In the genomic region with DNA sequence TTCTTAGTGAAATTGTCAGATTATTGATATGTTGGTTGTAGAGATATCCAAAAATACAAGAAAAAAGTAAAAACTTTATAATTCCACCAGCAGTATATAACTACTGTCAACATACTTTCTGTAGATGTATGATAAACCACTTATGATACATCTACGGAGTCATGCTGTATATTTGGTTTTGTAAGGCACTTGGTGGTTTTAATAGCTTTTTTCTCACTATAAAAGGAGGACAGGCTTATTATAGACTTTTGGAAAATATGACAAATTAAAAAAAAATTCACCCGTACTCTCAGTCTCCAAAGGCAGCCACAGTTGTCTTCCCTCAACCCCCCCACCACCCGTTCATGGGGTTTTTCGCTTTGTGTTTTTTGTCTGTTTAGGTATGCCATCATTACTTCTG, we compare ENCODE assay signal across 13 cellular contexts. TPM values are rescaled to one million over a fixed set of nuclear protein-coding genes. Genes with fewer than 3 reads are reported as not detected.
DNase-seq lines count a peak whose midpoint lies in the region; ATAC-seq, FAIRE-seq and TF ChIP-seq lines count a peak whose summit lies in the region.
"Had no signal": no experiment of that assay in that cellular context is flagged by ENCODE, and none has a peak within 500 bp of the region (broad histone marks: within the 10 kb centered on the region; RNA-seq: fewer than 3 reads in every experiment).

No MANE protein-coding gene starts in this region.

- H3K4me3 Mint-ChIP-seq in activated T-helper 2 cell treated with anti-CD3 and anti-CD28 coated beads, Interferon-gamma antibody, Interleukin-2, Interleukin-4, amounts not matched to agents 10 μg/mL and 5 μg/mL and 100 μg/mL, durations not matched to agents 14 hours and 24 hours and 36 hours (ENCODE audit: low read depth): peak overlapping the region; percentile 80

- H3K36me3 Mint-ChIP-seq in activated T-helper 2 cell treated with anti-CD3 and anti-CD28 coated beads, Interferon-gamma antibody, Interleukin-2, Interleukin-4, amounts not matched to agents 10 μg/mL and 5 μg/mL and 100 μg/mL, durations not matched to agents 14 hours and 24 hours and 36 hours (ENCODE audit: low read depth): no peaks in the 10 kb centered on the region

- in situ Hi-C loops in HepG2 (cut with HindIII; ENCODE audit: extremely low pct_ligation_motif_present, low pct_unique_long_range_greater_than_20kb): no loop called here

- H3K36me3 ChIP-seq in HepG2 (replicated peaks in 1 of 2; ENCODE audit: control insufficient read depth in 1 of 2, insufficient read depth in 2 of 2, low read length in 2 of 2) (no peaks in the 10 kb centered on the region; a peak in 1 of 5 replicates), stomach smooth muscle (ENCODE audit: control insufficient read depth in 2 of 2, insufficient read depth in 2 of 2, low read length in 2 of 2) (no peaks in the 10 kb centered on the region)

- H3K9ac ChIP-seq in HepG2 (ENCODE audit: insufficient read depth, low read depth, low read length) (peak overlapping the region; percentile 82; the same call in 1 of the 2 replicates), stomach smooth muscle (ENCODE audit: low read length in 2 of 2) (peak overlapping the region in 1 of 2 donors; percentile 95)

- peaks cover 83% of the 10 kb centered on the region for H3K79me2 ChIP-seq in HepG2 (ENCODE audit: insufficient read depth, low read length)

- CTCF ChIA-PET in HepG2 (lab: Yijun Ruan, JAX; ENCODE audit: low intra/inter-chr PET ratio, low total read pairs): no interaction called here

- WGBS in HepG2 (ENCODE audit: low lambda C conversion rate): 95% methylated on average over 4 of the region's 4 CpGs

- H3K4me2 ChIP-seq in HepG2 (ENCODE audit: low read depth, low read length): peak overlapping the region; percentile 98

- no TSS peak for BruUV-seq in HepG2 (replicated peaks; lab: Mats Ljungman, UMichigan)

- no peaks in the 10 kb centered on the region for H3K9me3 Mint-ChIP-seq in activated T-helper 2 cell treated with anti-CD3 and anti-CD28 coated beads, Interferon-gamma antibody, Interleukin-2, Interleukin-4, amounts not matched to agents 10 μg/mL and 5 μg/mL and 100 μg/mL, durations not matched to agents 14 hours and 24 hours and 36 hours

- no peaks in the 10 kb centered on the region for H3K27me3 Mint-ChIP-seq in activated T-helper 2 cell treated with anti-CD3 and anti-CD28 coated beads, Interferon-gamma antibody, Interleukin-2, Interleukin-4, amounts not matched to agents 10 μg/mL and 5 μg/mL and 100 μg/mL, durations not matched to agents 14 hours and 24 hours and 36 hours (ENCODE audit: low read depth)

- H3K27me3 ChIP-seq in HepG2 (ENCODE audit: control insufficient read depth in 1 of 2, insufficient read depth in 2 of 2, low read length in 2 of 2): no peaks in the 10 kb centered on the region; a peak in 1 of 5 replicates
- no peaks in the 10 kb centered on the region for H3K27me3 ChIP-seq in stomach smooth muscle (ENCODE audit: control insufficient read depth in 1 of 2, insufficient read depth in 2 of 2, low read length in 2 of 2)

- peak; percentile 22 to 53 for ATAC-seq in activated CD4-positive, CD25-positive, alpha-beta regulatory T cell treated with anti-CD3 and anti-CD28 coated beads, Interleukin-2, amount 50 U/mL, for 24 hours
- ATAC-seq in HepG2 (no peak), GM21526 (IDR thresholded peaks at IDR 0.05; ENCODE audit: low FRiP score, unreplicated experiment) (no peak)

- no peak overlapping the region for H3K27ac Mint-ChIP-seq in activated T-helper 2 cell treated with anti-CD3 and anti-CD28 coated beads, Interferon-gamma antibody, Interleukin-2, Interleukin-4, amounts not matched to agents 10 μg/mL and 5 μg/mL and 100 μg/mL, durations not matched to agents 14 hours and 24 hours and 36 hours

- no peak for TF ChIP-seq RAD21 in HepG2 (CRISPR knock-in tag; IDR thresholded peaks at IDR 0.05)

- H3K4me1 Mint-ChIP-seq in activated T-helper 2 cell treated with anti-CD3 and anti-CD28 coated beads, Interferon-gamma antibody, Interleukin-2, Interleukin-4, amounts not matched to agents 10 μg/mL and 5 μg/mL and 100 μg/mL, durations not matched to agents 14 hours and 24 hours and 36 hours (ENCODE audit: low read depth): peaks cover 54% of the 10 kb centered on the region

- FAIRE-seq in HepG2 (lab: Jason Lieb, UNC): no peak

- TF ChIP-seq POLR2A in HepG2 (IDR thresholded peaks at IDR 0.05; ENCODE audit: insufficient read depth in 1 of 2, low read depth in 2 of 2, low read length in 2 of 2): no peak

- no peak for DNase-seq in activated CD4-positive, CD25-positive, alpha-beta regulatory T cell (lab: John Stamatoyannopoulos, UW)
- DNase-seq in activated T-helper 2 cell treated with anti-CD3 and anti-CD28 coated beads, Interferon-gamma antibody, Interleukin-2, Interleukin-4, amounts not matched to agents 10 μg/mL and 5 μg/mL and 100 μg/mL, durations not matched to agents 14 hours and 24 hours and 36 hours (ENCODE audit: low spot score): no peak
- DNase-seq in HepG2 (ENCODE audit: low spot score): no peak
- DNase-seq in anterior cingulate cortex (lab: John Stamatoyannopoulos, UW): no peak
- DNase-seq in GM19238 (ENCODE audit: insufficient read length, low spot score): no peak
- DNase-seq: ACHN; activated CD8-positive, alpha-beta memory T cell treated with anti-CD3 and anti-CD28 coated beads, Interleukin-2, amount 50 U/mL, for 4 hours; NCI-H1694 treated with DMSO at 0.1 percent for 48 hours; RPMI8226 had no signal

- POLR2A ChIA-PET in HepG2 (lab: Yijun Ruan, JAX): interaction anchor here (1.1 to 3.9 kb wide), 4 partner anchors 10 to 140 kb away, joined by 3 to 45 read pairs (median 26); partner anchors contain the start of genes RAI1 and SREBF1

- H4K20me1 ChIP-seq in HepG2 (ENCODE audit: insufficient read depth, low read length): peaks cover 27% of the 10 kb centered on the region; the same call in 1 of the 2 replicates

- H3K4me3 ChIP-seq in HepG2 (replicated peaks in 1 of 3; ENCODE audit: insufficient read depth in 1 of 3, low read depth in 2 of 3, low read length in 3 of 3): peak overlapping the region in 1 of 3 experiments; percentile 87; a peak in 1 of 6 replicates
- H3K4me3 ChIP-seq in stomach smooth muscle (ENCODE audit: low read length in 2 of 2): peak overlapping the region in 1 of 2 donors; percentile 83
- H3K4me3 ChIP-seq: lung had no signal

- intact Hi-C loops in activated T-helper 2 cell treated with anti-CD3 and anti-CD28 coated beads, Interferon-gamma antibody, Interleukin-2, Interleukin-4, amounts not matched to agents 10 μg/mL and 5 μg/mL and 100 μg/mL, durations not matched to agents 14 hours and 24 hours and 36 hours (cut with micrococcal nuclease): loop anchor here (5.0 kb wide), 1 partner anchor 86 kb away; no protein-coding TSS in a partner anchor
- intact Hi-C loops in HepG2 (cut with micrococcal nuclease; ENCODE audit: unreplicated experiment): no loop called here

- H2AFZ ChIP-seq in HepG2 (ENCODE audit: low read length): no peak overlapping the region

- H3K9me3 ChIP-seq in HepG2 (ENCODE audit: low read length) (no peaks in the 10 kb centered on the region), stomach smooth muscle (ENCODE audit: control insufficient read depth in 2 of 2, low read length in 2 of 2) (no peaks in the 10 kb centered on the region)

- H3K27ac ChIP-seq in HepG2 (ENCODE audit: extremely low read length, insufficient read depth, low read length): peak overlapping the region; percentile 93
- H3K27ac ChIP-seq in stomach smooth muscle (ENCODE audit: low read length): peak overlapping the region; percentile 95

- TF ChIP-seq EP300 in HepG2 (IDR thresholded peaks at IDR 0.05; ENCODE audit: low read depth in 2 of 2, low read length in 2 of 2) (no peak), HepG2 (CRISPR knock-in tag; IDR thresholded peaks at IDR 0.05; ENCODE audit: borderline replicate concordance) (no peak)

- TF ChIP-seq CTCF in HepG2 (CRISPR knock-in tag; IDR thresholded peaks at IDR 0.05): no peak

- H3K4me1 ChIP-seq in HepG2 (ENCODE audit: insufficient read depth, low read length): peaks cover 59% of the 10 kb centered on the region
- H3K4me1 ChIP-seq in stomach smooth muscle (ENCODE audit: control insufficient read depth, insufficient read depth, low read length): peaks cover 94% of the 10 kb centered on the region

TF ChIP-seq in HepG2, 621 proteins besides CTCF, POLR2A, EP300 and RAD21 (continues in another document):
- TF ChIP-seq GFI1 (CRISPR knock-in tag; IDR thresholded peaks at IDR 0.05; ENCODE audit: borderline replicate concordance): no peak
- no peak for TF ChIP-seq KDM5B (CRISPR knock-in tag; IDR thresholded peaks at IDR 0.05; ENCODE audit: borderline replicate concordance)
- no peak for TF ChIP-seq ZC3H4 (CRISPR knock-in tag; IDR thresholded peaks at IDR 0.05; ENCODE audit: borderline replicate concordance)
- TF ChIP-seq STAG1 (CRISPR knock-in tag; IDR thresholded peaks at IDR 0.05): no peak
- no peak for TF ChIP-seq PPARG (CRISPR knock-in tag; conservative IDR thresholded peaks at IDR 0.05)
- TF ChIP-seq ZNF326 (CRISPR knock-in tag; IDR thresholded peaks at IDR 0.05; ENCODE audit: borderline replicate concordance): no peak

RNA-seq across cellular contexts. Expression of gene RAI1, which starts 14.8 kb away (rescaled TPM):
- 33.5 and 36.5 TPM in 2 replicates for total RNA-seq in activated T-helper 2 cell treated with anti-CD3 and anti-CD28 coated beads, Interferon-gamma antibody, Interleukin-2, Interleukin-4, amounts not matched to agents 10 μg/mL and 5 μg/mL and 100 μg/mL, durations not matched to agents 14 hours and 24 hours and 36 hours
- 5.1 and 5.2 TPM in 2 replicates for total RNA-seq in HepG2 (2016; rRNA removed; fragmentation: Illumina TruSeq; extraction: Trizol)
- 2.6 and 3.4 TPM in 2 replicates for total RNA-seq in HepG2 (2016; cell fraction: cytosol; rRNA removed; fragmentation: Illumina TruSeq; extraction: Trizol; ENCODE audit: low read depth)
- total RNA-seq in HepG2 (2016; cell fraction: insoluble cytoplasmic fraction; rRNA removed; fragmentation: Illumina TruSeq; extraction: Trizol): 5.2 and 5.4 TPM in 2 replicates
- 4.3 and 5.6 TPM in 2 replicates for total RNA-seq in HepG2 (2016; cell fraction: membrane; rRNA removed; fragmentation: Illumina TruSeq; extraction: Trizol)
- 7.2 and 9.2 TPM in 2 replicates for total RNA-seq in HepG2 (2016; cell fraction: nucleus; rRNA removed; fragmentation: Illumina TruSeq; extraction: Trizol)
- polyA plus RNA-seq in HepG2 (2011; rRNA removed): 3.4 and 3.9 TPM in 2 replicates
- 1.9 and 2.7 TPM in 2 replicates for polyA plus RNA-seq in HepG2 (2011; cell fraction: cytosol; rRNA removed)
- polyA plus RNA-seq in HepG2 (2011; cell fraction: nucleus; rRNA removed): 15.5 and 22.7 TPM in 2 replicates
- polyA plus RNA-seq in HepG2 (2012): 6.0 and 9.1 TPM in 2 replicates
- polyA plus RNA-seq in HepG2 (2016; cell fraction: cytosol; fragmentation: Illumina TruSeq; extraction: Trizol; ENCODE audit: low read depth): 3.8 and 4.7 TPM in 2 replicates
- polyA plus RNA-seq in HepG2 (2016; cell fraction: insoluble cytoplasmic fraction; fragmentation: Illumina TruSeq; extraction: Trizol; ENCODE audit: low read depth): 8.3 and 10.1 TPM in 2 replicates
- polyA plus RNA-seq in HepG2 (2016; cell fraction: membrane; fragmentation: Illumina TruSeq; extraction: Trizol; ENCODE audit: low read depth): 5.1 and 5.2 TPM in 2 replicates
- 24.6 and 26.3 TPM in 2 replicates for polyA plus RNA-seq in HepG2 (2016; cell fraction: nucleus; fragmentation: Illumina TruSeq; extraction: Trizol; ENCODE audit: insufficient read depth, low read depth)
- polyA minus RNA-seq in HepG2 (2011; rRNA and poly(A)+ RNA removed; ENCODE audit: low replicate concordance): 7.4 and 12.2 TPM in 2 replicates
- polyA minus RNA-seq in HepG2 (2011; cell fraction: cytosol; rRNA and poly(A)+ RNA removed): 6.2 and 6.7 TPM in 2 replicates
- 9.0 and 12.1 TPM in 2 replicates for polyA minus RNA-seq in HepG2 (2011; cell fraction: nucleus; rRNA and poly(A)+ RNA removed)

Comparison
In these comparisons a context has a peak if more than half of its experiments do, and no peak if none do; other contexts are left out.
1. ATAC-seq: peak in activated CD4-positive, CD25-positive, alpha-beta regulatory T cell treated with anti-CD3 and anti-CD28 coated beads, Interleukin-2, amount 50 U/mL, for 24 hours (2 of 2); none in HepG2 (single experiment) and GM21526 (single experiment).